In genomic region chr3:117997201-117998049, GRCh38 we compare ENCODE assay signal across 8 cellular contexts.
DNase-seq lines count a peak whose midpoint lies in the region; ATAC-seq, FAIRE-seq and TF ChIP-seq lines count a peak whose summit lies in the region.

No MANE protein-coding gene starts in this region.

- no peaks in the 10 kb centered on the region for H3K79me2 ChIP-seq in DOHH2 (ENCODE audit: control insufficient read depth, low read length)

- TF ChIP-seq POLR2A in gastroesophageal sphincter (IDR thresholded peaks at IDR 0.05) (no peak), tibial nerve (IDR thresholded peaks at IDR 0.05) (no peak)

- ATAC-seq in GM21529 (IDR thresholded peaks at IDR 0.05; ENCODE audit: unreplicated experiment) (peak; percentile 99), gastroesophageal sphincter (peak; percentile 79)

- H3K4me1 Mint-ChIP-seq in activated T-helper 2 cell treated with anti-CD3 and anti-CD28 coated beads, Interferon-gamma antibody, Interleukin-2, Interleukin-4, amounts not matched to agents 10 μg/mL and 5 μg/mL and 100 μg/mL, durations not matched to agents 14 hours and 24 hours and 36 hours (ENCODE audit: low read depth), result no peaks in the 10 kb centered on the region
- peaks cover 5% of the 10 kb centered on the region for H3K4me1 Mint-ChIP-seq in neural crest cell

- H3K27ac ChIP-seq in DOHH2 (ENCODE audit: low read depth, low read length) (no peak overlapping the region), gastroesophageal sphincter (no peak overlapping the region), tibial nerve (no peak overlapping the region)

- H3K27me3 ChIP-seq in DOHH2 (ENCODE audit: control insufficient read depth, low read length) (peaks cover 6% of the 10 kb centered on the region), gastroesophageal sphincter (peaks cover 56% of the 10 kb centered on the region), tibial nerve (peaks cover 0 to 21% of the 10 kb centered on the region in 2 donors)

- H3F3A ChIP-seq in DOHH2 (ENCODE audit: control insufficient read depth, insufficient read depth), result no peaks in the 10 kb centered on the region

- H3K36me3 ChIP-seq in DOHH2 (ENCODE audit: control insufficient read depth, low read length) (no peaks in the 10 kb centered on the region), gastroesophageal sphincter (no peaks in the 10 kb centered on the region), tibial nerve (no peaks in the 10 kb centered on the region)

- 9 to 15% methylated on average over 8 to 19 of the region's 48 CpGs for WGBS in gastroesophageal sphincter (ENCODE audit: low coverage in 1 of 2), 2 donors
- WGBS in tibial nerve, 2 donors, result 2 to 4% methylated on average over 48 of the region's 48 CpGs

- FAIRE-seq in HTR-8/SVneo (lab: Jason Lieb, UNC), result no peak

- no peak overlapping the region for H3K4me2 ChIP-seq in DOHH2 (ENCODE audit: low read length)

- H3K27me3 Mint-ChIP-seq in activated T-helper 2 cell treated with anti-CD3 and anti-CD28 coated beads, Interferon-gamma antibody, Interleukin-2, Interleukin-4, amounts not matched to agents 10 μg/mL and 5 μg/mL and 100 μg/mL, durations not matched to agents 14 hours and 24 hours and 36 hours (ENCODE audit: low read depth), result no peaks in the 10 kb centered on the region
- peaks cover 18% of the 10 kb centered on the region for H3K27me3 Mint-ChIP-seq in neural crest cell (ENCODE audit: low read depth)

- H3K4me1 ChIP-seq in DOHH2 (ENCODE audit: control insufficient read depth, low read length), result no peaks in the 10 kb centered on the region
- peaks cover 0 to 24% (median 6%) of the 10 kb centered on the region in 3 donors for H3K4me1 ChIP-seq in gastroesophageal sphincter
- H3K4me1 ChIP-seq in tibial nerve, result peaks cover 0 to 23% (median 0%) of the 10 kb centered on the region in 4 donors

- H3K9me3 ChIP-seq in DOHH2 (ENCODE audit: control insufficient read depth, insufficient read depth, low read length) (no peaks in the 10 kb centered on the region), gastroesophageal sphincter (no peaks in the 10 kb centered on the region), tibial nerve (no peaks in the 10 kb centered on the region)

- no peaks in the 10 kb centered on the region for H3K36me3 Mint-ChIP-seq in activated T-helper 2 cell treated with anti-CD3 and anti-CD28 coated beads, Interferon-gamma antibody, Interleukin-2, Interleukin-4, amounts not matched to agents 10 μg/mL and 5 μg/mL and 100 μg/mL, durations not matched to agents 14 hours and 24 hours and 36 hours (ENCODE audit: low read depth)
- no peaks in the 10 kb centered on the region for H3K36me3 Mint-ChIP-seq in neural crest cell (ENCODE audit: low read depth)

- no peaks in the 10 kb centered on the region for H3K9me2 ChIP-seq in DOHH2 (replicated peaks; ENCODE audit: control insufficient read depth, low read length)

- TF ChIP-seq CTCF in DOHH2 (IDR thresholded peaks at IDR 0.05; ENCODE audit: low read depth, low read length, poor library complexity, severe bottlenecking), result peak; percentile 87
- TF ChIP-seq CTCF in gastroesophageal sphincter (IDR thresholded peaks at IDR 0.05), result peak; percentile 49 to 88 (median 60)
- TF ChIP-seq CTCF in neural crest cell (conservative IDR thresholded peaks at IDR 0.05), result peak; percentile 93
- TF ChIP-seq CTCF in tibial nerve (IDR thresholded peaks at IDR 0.05), result peak; percentile 68 to 92 (median 71)

- TF ChIP-seq EP300 in gastroesophageal sphincter (IDR thresholded peaks at IDR 0.05), result no peak
- no peak for TF ChIP-seq EP300 in tibial nerve (IDR thresholded peaks at IDR 0.05)

- H3K4me3 ChIP-seq in DOHH2 (ENCODE audit: low read length) (no peak overlapping the region), gastroesophageal sphincter (peak overlapping the region; percentile 30 to 57), tibial nerve (peak overlapping the region; percentile 29 to 56 (median 48))

- intact Hi-C loops in activated T-helper 2 cell treated with anti-CD3 and anti-CD28 coated beads, Interferon-gamma antibody, Interleukin-2, Interleukin-4, amounts not matched to agents 10 μg/mL and 5 μg/mL and 100 μg/mL, durations not matched to agents 14 hours and 24 hours and 36 hours (cut with micrococcal nuclease), result loop anchor here (2.0 to 5.0 kb wide), 2 partner anchors 979 to 1225 kb away; no protein-coding TSS in a partner anchor

- no peaks in the 10 kb centered on the region for H4K20me1 ChIP-seq in DOHH2 (ENCODE audit: control insufficient read depth, insufficient read depth, low read depth, low read length)

- no peak overlapping the region for H3K27ac Mint-ChIP-seq in activated T-helper 2 cell treated with anti-CD3 and anti-CD28 coated beads, Interferon-gamma antibody, Interleukin-2, Interleukin-4, amounts not matched to agents 10 μg/mL and 5 μg/mL and 100 μg/mL, durations not matched to agents 14 hours and 24 hours and 36 hours
- H3K27ac Mint-ChIP-seq in neural crest cell (ENCODE audit: unreplicated experiment), result no peak overlapping the region

- H3K9me3 Mint-ChIP-seq in activated T-helper 2 cell treated with anti-CD3 and anti-CD28 coated beads, Interferon-gamma antibody, Interleukin-2, Interleukin-4, amounts not matched to agents 10 μg/mL and 5 μg/mL and 100 μg/mL, durations not matched to agents 14 hours and 24 hours and 36 hours, result no peaks in the 10 kb centered on the region
- H3K9me3 Mint-ChIP-seq in neural crest cell, result no peaks in the 10 kb centered on the region

- no peak overlapping the region for H3K4me3 Mint-ChIP-seq in activated T-helper 2 cell treated with anti-CD3 and anti-CD28 coated beads, Interferon-gamma antibody, Interleukin-2, Interleukin-4, amounts not matched to agents 10 μg/mL and 5 μg/mL and 100 μg/mL, durations not matched to agents 14 hours and 24 hours and 36 hours (ENCODE audit: low read depth)
- no peak overlapping the region for H3K4me3 Mint-ChIP-seq in neural crest cell

- DNase-seq in HTR-8/SVneo (ENCODE audit: insufficient read length, low spot score) (peak; percentile 12), NCI-H82 (lab: John Stamatoyannopoulos, UW) (peak; percentile 98), neural crest cell (ENCODE audit: low read depth, low spot score) (peak; percentile 85), tibial nerve (ENCODE audit: low spot score in 2 of 2) (peak; percentile 64 to 71)
- peak; percentile 36 for DNase-seq in activated T-helper 2 cell treated with anti-CD3 and anti-CD28 coated beads, Interferon-gamma antibody, Interleukin-2, Interleukin-4, amounts not matched to agents 10 μg/mL and 5 μg/mL and 100 μg/mL, durations not matched to agents 14 hours and 24 hours and 36 hours (ENCODE audit: low spot score)

Comparison
In these comparisons a context has a peak if more than half of its experiments do, and no peak if none do; other contexts are left out.
1. DNase-seq: peak in every context shown above with its lines; median percentile 98 in NCI-H82; 85 in neural crest cell; 68 in tibial nerve; 36 in activated T-helper 2 cell treated with anti-CD3 and anti-CD28 coated beads, Interferon-gamma antibody, Interleukin-2, Interleukin-4, amounts not matched to agents 10 μg/mL and 5 μg/mL and 100 μg/mL, durations not matched to agents 14 hours and 24 hours and 36 hours; 12 in HTR-8/SVneo.